Comparison of ENCODE assay signal across 15 cellular contexts in the genomic region with DNA sequence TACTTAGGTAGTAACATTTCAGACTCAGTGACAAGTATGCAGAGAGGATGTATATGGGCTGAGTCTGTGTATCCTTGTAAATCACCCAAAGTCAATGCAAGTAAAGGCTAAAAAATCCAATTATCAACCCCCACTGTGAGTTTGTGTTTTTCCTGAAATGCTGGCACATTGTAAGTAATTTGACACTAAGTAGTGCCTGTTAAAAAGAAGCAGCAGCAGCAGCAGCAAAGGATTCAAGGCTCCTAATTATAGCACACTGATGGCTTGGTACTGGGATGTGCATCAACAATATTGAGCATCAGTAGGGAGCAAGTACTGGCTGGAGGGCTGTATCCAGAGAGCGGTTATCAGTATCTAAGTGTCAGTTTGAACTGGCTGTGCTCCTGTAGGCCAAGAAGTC.
"Had no signal": no experiment of that assay in that cellular context is flagged by ENCODE, and none has a peak within 500 bp of the region (broad histone marks: within the 10 kb centered on the region; RNA-seq: fewer than 3 reads in every experiment).

No MANE protein-coding gene starts in this region.

- DNase-seq: activated CD4-positive, alpha-beta T cell treated with anti-CD3 and anti-CD28 coated beads for 48 hours; activated CD8-positive, alpha-beta memory T cell treated with anti-CD3 and anti-CD28 coated beads for 24 hours; activated naive CD4-positive, alpha-beta T cell treated with anti-CD3 and anti-CD28 coated beads, Interleukin-2, amount 10 ng/mL, durations not matched to agents 7 days and 5 days; activated T-cell treated with anti-CD3 and anti-CD28 coated beads for 4 hours; body of pancreas; cortex of kidney; kidney; left ventricle myocardium inferior; mesenchymal stem cell; ovary; stimulated activated CD4-positive, alpha-beta T cell treated with anti-CD3 and anti-CD28 coated beads, Interleukin-12 subunit alpha, Interleukin-12 subunit beta, amount 100 ng/mL, for 4 hours; stimulated activated naive CD4-positive, alpha-beta T cell; substantia nigra had no signal

- H3K4me3 ChIP-seq: body of pancreas, gastroesophageal sphincter, left ventricle myocardium inferior, ovary had no signal

- H3K9me3 ChIP-seq: body of pancreas, gastroesophageal sphincter, left ventricle myocardium inferior, ovary had no signal

- H3K36me3 ChIP-seq: gastroesophageal sphincter, left ventricle myocardium inferior, ovary had no signal

- H3K27ac ChIP-seq: body of pancreas, gastroesophageal sphincter, left ventricle myocardium inferior, ovary had no signal

- H3K4me1 ChIP-seq: body of pancreas, gastroesophageal sphincter, left ventricle myocardium inferior had no signal

- ATAC-seq: activated T-helper 17 cell treated with anti-CD3 and anti-CD28 coated beads, Interleukin-2, amount 50 U/mL, for 72 hours; body of pancreas; gastroesophageal sphincter had no signal

- H3K27me3 ChIP-seq: body of pancreas, gastroesophageal sphincter, ovary had no signal
